ENCODE assay signal across 1 cellular context in the genomic region with DNA sequence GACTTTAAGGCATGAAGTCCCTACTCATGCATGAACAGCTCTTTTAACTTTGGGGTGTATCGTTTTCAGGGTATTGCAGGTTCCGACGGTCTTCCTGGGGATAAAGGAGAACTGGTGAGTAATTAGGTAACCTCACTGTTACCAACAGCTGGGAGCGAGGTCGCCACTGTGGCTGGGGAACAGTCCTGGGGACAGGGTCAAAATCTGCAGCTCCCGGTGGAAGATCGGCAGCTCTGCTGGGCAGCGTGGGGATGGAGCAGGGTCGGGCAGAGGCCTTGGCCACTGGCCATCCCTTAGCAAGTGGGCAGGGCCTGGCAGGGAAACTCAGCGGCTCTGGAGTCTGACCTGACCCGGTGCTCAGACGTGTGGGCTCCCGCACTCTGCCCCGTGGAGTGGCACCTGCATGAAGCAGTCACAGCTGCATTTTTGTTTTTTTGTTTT.
TF ChIP-seq lines count a peak whose summit lies in the region.

No MANE protein-coding gene starts in this region.

TF ChIP-seq in H1, 55 proteins besides CTCF, POLR2A, EP300 and RAD21:
- no peak for TF ChIP-seq CHD1 (IDR thresholded peaks at IDR 0.05; ENCODE audit: low read depth, low read length)
- no peak for TF ChIP-seq BRCA1 (IDR thresholded peaks at IDR 0.05; ENCODE audit: low read depth, low read length)
- TF ChIP-seq TBP (IDR thresholded peaks at IDR 0.05; ENCODE audit: low read depth, low read length) = no peak
